9 cellular contexts compared by ENCODE assay signal in genomic region chr18:11798271-11798670, GRCh38.
"Had no signal": no experiment of that assay in that cellular context is flagged by ENCODE, and none has a peak within 500 bp of the region (broad histone marks: within the 10 kb centered on the region; RNA-seq: fewer than 3 reads in every experiment).

No MANE protein-coding gene starts in this region.

- H3K4me2 ChIP-seq: KMS-11 had no signal

- H3K9me3 ChIP-seq: HAP-1 had no signal

- H3K4me1 ChIP-seq: HAP-1 had no signal

- DNase-seq: GM23248, GOT3, H7, IMR-90, Karpas-422, KBM-7 had no signal

- FAIRE-seq: HTR-8/SVneo had no signal

- H2AFZ ChIP-seq: GM23248 had no signal

- H3K4me3 ChIP-seq: GM23248, HAP-1 had no signal

- H3K36me3 ChIP-seq: HAP-1 had no signal

- H3K27ac ChIP-seq: GM23248, KMS-11 had no signal

- H3K9ac ChIP-seq: GM23248, KMS-11 had no signal
